ENCODE assay signal across 9 cellular contexts in the genomic region with DNA sequence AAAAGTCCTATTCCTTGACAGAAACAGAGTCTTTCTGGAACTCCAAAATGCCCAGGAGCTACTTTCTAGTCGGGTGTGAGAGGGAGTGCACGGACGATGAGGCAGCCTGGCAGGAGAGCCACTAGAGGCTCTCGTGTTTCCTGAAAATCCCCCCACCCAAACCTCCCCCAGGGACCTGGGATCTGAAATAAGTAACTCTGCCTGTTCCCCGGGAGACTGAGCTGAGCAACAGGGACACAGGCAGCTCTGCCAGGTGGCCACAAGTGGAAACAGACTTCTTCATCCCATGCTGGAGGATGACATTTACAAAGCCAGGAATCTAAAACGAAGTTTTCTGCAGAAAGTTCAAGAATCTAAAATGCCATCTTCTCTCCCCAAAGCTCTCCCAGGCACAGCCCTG.
DNase-seq lines count a peak whose midpoint lies in the region; ATAC-seq and TF ChIP-seq lines count a peak whose summit lies in the region.
"Had no signal": no experiment of that assay in that cellular context is flagged by ENCODE, and none has a peak within 500 bp of the region (broad histone marks: within the 10 kb centered on the region; RNA-seq: fewer than 3 reads in every experiment).

No MANE protein-coding gene starts in this region.

- intact Hi-C loops in esophagus squamous epithelium (cut with DNase I): no loop called here

- peak overlapping the region; percentile 47 for H3K4me2 ChIP-seq in osteoblast (ENCODE audit: insufficient read depth, low read length)

- no peaks in the 10 kb centered on the region for H3K9me3 Mint-ChIP-seq in effector memory CD8-positive, alpha-beta T cell

- H3K36me3 Mint-ChIP-seq in effector memory CD8-positive, alpha-beta T cell (ENCODE audit: insufficient read depth): peaks cover 31% of the 10 kb centered on the region

- peak overlapping the region; percentile 76 to 79 for H3K4me3 Mint-ChIP-seq in effector memory CD8-positive, alpha-beta T cell

- no peaks in the 10 kb centered on the region for H3K79me2 ChIP-seq in osteoblast (ENCODE audit: insufficient read depth, low read length)

- no peaks in the 10 kb centered on the region for H3K27me3 Mint-ChIP-seq in effector memory CD8-positive, alpha-beta T cell

- in situ Hi-C loops in KBM-7 (cut with MboI; ENCODE audit: low pct_unique_long_range_greater_than_20kb, low sequenced_read_pairs): no loop called here

- H3K27me3 ChIP-seq in osteoblast (ENCODE audit: insufficient read depth, low read length) (no peaks in the 10 kb centered on the region), esophagus squamous epithelium (no peaks in the 10 kb centered on the region)

- DNase-seq in ELF-1 (ENCODE audit: low read depth, low spot score) (peak; percentile 41), NCI-H82 (lab: John Stamatoyannopoulos, UW) (peak; percentile 84), osteoblast (ENCODE audit: insufficient read length, low spot score, missing footprints) (no peak), esophagus squamous epithelium (lab: John Stamatoyannopoulos, UW) (no peak), KBM-7 (no peak), 8988T (no peak)
- no peak for DNase-seq in effector memory CD8-positive, alpha-beta T cell
- DNase-seq: stimulated activated CD4-positive, alpha-beta T cell treated with anti-CD3 and anti-CD28 coated beads, Interleukin-4, amount 100 ng/mL, for 4 hours had no signal

- TF ChIP-seq POLR2A in esophagus squamous epithelium (IDR thresholded peaks at IDR 0.05): no peak

- H3K27ac Mint-ChIP-seq in effector memory CD8-positive, alpha-beta T cell: peak overlapping the region; percentile 96 to 99

- no peak for ATAC-seq in effector memory CD8-positive, alpha-beta T cell (replicated peaks)
- ATAC-seq in GM18858 (IDR thresholded peaks at IDR 0.05; ENCODE audit: unreplicated experiment): no peak

- H3K4me1 ChIP-seq in osteoblast (ENCODE audit: insufficient read depth, low read length) (peaks cover 38% of the 10 kb centered on the region), esophagus squamous epithelium (peaks cover 0 to 88% (median 75%) of the 10 kb centered on the region in 3 donors)

- H3K4me1 Mint-ChIP-seq in effector memory CD8-positive, alpha-beta T cell (ENCODE audit: low read depth in 2 of 2): peaks cover 74 to 89% of the 10 kb centered on the region in 2 donors

- H4K20me1 ChIP-seq in osteoblast (ENCODE audit: insufficient read depth, low read length): no peaks in the 10 kb centered on the region

- no peak overlapping the region for H3K4me3 ChIP-seq in osteoblast (ENCODE audit: insufficient read depth, low read length)
- no peak overlapping the region for H3K4me3 ChIP-seq in esophagus squamous epithelium

- no peak overlapping the region for H2AFZ ChIP-seq in osteoblast (ENCODE audit: low read length)

- 10 to 16% methylated on average over 4 of the region's 6 CpGs for WGBS in esophagus squamous epithelium, 2 donors

- H3K36me3 ChIP-seq in osteoblast (ENCODE audit: insufficient read depth, low read length) (no peaks in the 10 kb centered on the region), esophagus squamous epithelium (no peaks in the 10 kb centered on the region)

- H3K27ac ChIP-seq in osteoblast (ENCODE audit: low read depth, low read length) (peak overlapping the region; percentile 76), esophagus squamous epithelium (peak overlapping the region in 1 of 4 donors; percentile 86)

- H3K9me3 ChIP-seq in osteoblast (ENCODE audit: low read depth, low read length) (no peaks in the 10 kb centered on the region), esophagus squamous epithelium (no peaks in the 10 kb centered on the region)

- no peak for TF ChIP-seq CTCF in osteoblast (IDR thresholded peaks at IDR 0.05; ENCODE audit: extremely low read depth, low read depth, low read length)
- no peak for TF ChIP-seq CTCF in esophagus squamous epithelium (IDR thresholded peaks at IDR 0.05)

Comparison
In these comparisons a context has a peak if more than half of its experiments do, and no peak if none do; other contexts are left out.
1. DNase-seq: peak in ELF-1 (single experiment) and NCI-H82 (single experiment); none in effector memory CD8-positive, alpha-beta T cell (0 of 3), osteoblast (single experiment), esophagus squamous epithelium (single experiment), KBM-7 (single experiment) and 8988T (single experiment).